ENCODE assay signal across 1 cellular context in genomic region chr5:150642567-150642927, GRCh38.
A peak's percentile ranks its signal among the peaks of the same experiment; 100 is the strongest.
TF ChIP-seq lines count a peak whose summit lies in the region.

No MANE protein-coding gene starts in this region.

TF ChIP-seq in A549, 52 proteins besides CTCF, POLR2A, EP300 and RAD21 (continued from another document):
- TF ChIP-seq RNF2 (IDR thresholded peaks at IDR 0.05; ENCODE audit: borderline replicate concordance, low read depth), result no peak
- TF ChIP-seq HOXB13 (CRISPR knock-in tag; IDR thresholded peaks at IDR 0.05; ENCODE audit: low read depth), result 0 out of 2 replicates have a peak, but pooled peaks have one; percentile 35
- peak; percentile 47 for TF ChIP-seq FOSL2 (IDR thresholded peaks at IDR 0.05)
- TF ChIP-seq FOSL2 (CRISPR knock-in tag; IDR thresholded peaks at IDR 0.05), result peak; percentile 56
- no peak for TF ChIP-seq NR3C1 (IDR thresholded peaks at IDR 0.05)
- no peak for TF ChIP-seq BHLHE40 (IDR thresholded peaks at IDR 0.05; ENCODE audit: low read depth, low read length)
- TF ChIP-seq USF2 (IDR thresholded peaks at IDR 0.05), result no peak
- TF ChIP-seq CBX2 (IDR thresholded peaks at IDR 0.05; ENCODE audit: borderline replicate concordance, low read depth), result no peak
- peak; percentile 80 to 86; a peak in 4 of 5 replicates for TF ChIP-seq JUN (IDR thresholded peaks at IDR 0.05)
- no peak for TF ChIP-seq HMGXB4 (CRISPR knock-in tag; IDR thresholded peaks at IDR 0.05; ENCODE audit: borderline replicate concordance)
- TF ChIP-seq GATA3 (IDR thresholded peaks at IDR 0.05; ENCODE audit: borderline replicate concordance), result peak; percentile 92; the same call in 1 of the 2 replicates
- no peak for TF ChIP-seq KDM1A (IDR thresholded peaks at IDR 0.05; ENCODE audit: low read depth)
- no peak for TF ChIP-seq HOXB5 (CRISPR knock-in tag; IDR thresholded peaks at IDR 0.05)
- TF ChIP-seq EHF (CRISPR knock-in tag; IDR thresholded peaks at IDR 0.05), result no peak
- peak; percentile 49; the same call in 1 of the 3 replicates for TF ChIP-seq BCL3 (IDR thresholded peaks at IDR 0.05)
- no peak for TF ChIP-seq CHD4 (IDR thresholded peaks at IDR 0.05; ENCODE audit: borderline replicate concordance)
- peak in 1 of 2 experiments; percentile 46; a peak in 1 of 4 replicates for TF ChIP-seq CEBPB (IDR thresholded peaks at IDR 0.05)
- TF ChIP-seq ZFP36 (IDR thresholded peaks at IDR 0.05; ENCODE audit: borderline replicate concordance, partially characterized antibody), result no peak
- TF ChIP-seq MYC (IDR thresholded peaks at IDR 0.05; ENCODE audit: borderline replicate concordance, low read length), result no peak
- TF ChIP-seq FOXS1 (CRISPR knock-in tag; IDR thresholded peaks at IDR 0.05), result no peak
